ENCODE assay signal across 8 cellular contexts in genomic region chr9:93143830-93144530, GRCh38. TPM values are rescaled to one million over a fixed set of nuclear protein-coding genes. Genes with fewer than 3 reads are reported as not detected.
DNase-seq lines count a peak whose midpoint lies in the region; ATAC-seq, FAIRE-seq and TF ChIP-seq lines count a peak whose summit lies in the region.

No MANE protein-coding gene starts in this region.

- H3K9me1 ChIP-seq in K562 (ENCODE audit: control insufficient read depth, insufficient read depth, low read length): no peaks in the 10 kb centered on the region

- POLR2A ChIA-PET in K562 (lab: Yijun Ruan, JAX): interaction anchor here (1.0 to 1.1 kb wide), 2 partner anchors 10 to 14 kb away, joined by 4 to 5 read pairs; partner anchors contain the start of gene NINJ1
- POLR2A ChIA-PET in naive thymus-derived CD4-positive, alpha-beta T cell (lab: Charles Lee): interaction anchor here (0.6 to 5.2 kb wide), 17 partner anchors 9 to 433 kb away, joined by 3 to 50 read pairs (median 4); partner anchors contain the start of genes CARD19 and NINJ1
- POLR2A ChIA-PET in GM10248 (lab: Yijun Ruan, JAX): no interaction called here

- H3K36me3 ChIP-seq in K562 (ENCODE audit: control insufficient read depth, insufficient read depth, low read length): no peaks in the 10 kb centered on the region
- H3K36me3 ChIP-seq in naive thymus-derived CD4-positive, alpha-beta T cell (ENCODE audit: control insufficient read depth in 2 of 3, insufficient read depth in 3 of 3, low read length in 3 of 3): no peaks in the 10 kb centered on the region

- no peak overlapping the region for H3K4me3 ChIP-seq in K562
- peak overlapping the region; percentile 31 for H3K4me3 ChIP-seq in naive thymus-derived CD4-positive, alpha-beta T cell (ENCODE audit: low read length)

- peaks cover 0 to 18% (median 4%) of the 10 kb centered on the region in 11 donors for H3K9me3 Mint-ChIP-seq in naive thymus-derived CD4-positive, alpha-beta T cell
- no peaks in the 10 kb centered on the region for H3K9me3 Mint-ChIP-seq in progenitor cell of endocrine pancreas (ENCODE audit: low read depth)

- no TSS peak for BruUV-seq in K562 (replicated peaks; lab: Mats Ljungman, UMichigan)

- DNase-seq in T-helper 2 cell: peak in 3 of 5 experiments; percentile 51 to 83 (median 78)
- no peak for DNase-seq in K562 (ENCODE audit: extremely low read depth in 1 of 4, low spot score in 3 of 4)
- peak in 7 of 9 donors; percentile 72 to 81 (median 80) for DNase-seq in naive thymus-derived CD4-positive, alpha-beta T cell
- DNase-seq in progenitor cell of endocrine pancreas (ENCODE audit: low spot score, unreplicated experiment): no peak
- no peak for DNase-seq in GM10248 (ENCODE audit: extremely low spot score)
- DNase-seq in NCI-H524 treated with DMSO at 0.1 percent for 48 hours (lab: John Stamatoyannopoulos, UW): no peak

- no peak for TF ChIP-seq RAD21 in K562 (CRISPR knock-in tag; conservative IDR thresholded peaks at IDR 0.05 in 1 of 2, IDR thresholded peaks at IDR 0.05 in 1 of 2)

- H4K20me1 ChIP-seq in K562 (replicated peaks; ENCODE audit: control insufficient read depth, insufficient read depth, low read length): no peaks in the 10 kb centered on the region

- intact Hi-C loops in K562 (cut with micrococcal nuclease): no loop called here
- intact Hi-C loops in naive thymus-derived CD4-positive, alpha-beta T cell (cut with micrococcal nuclease): loop anchor here (1.0 kb wide), 1 partner anchor 10 kb away; the partner anchor contains the start of gene NINJ1 (in 2 of the 2)

- no peak for TF ChIP-seq POLR2A in K562 (conservative IDR thresholded peaks at IDR 0.05)

- H3K4me1 Mint-ChIP-seq in naive thymus-derived CD4-positive, alpha-beta T cell: peaks cover 23 to 75% (median 56%) of the 10 kb centered on the region in 7 donors
- H3K4me1 Mint-ChIP-seq in progenitor cell of endocrine pancreas (ENCODE audit: low read depth): peaks cover 1% of the 10 kb centered on the region

- no peaks in the 10 kb centered on the region for H3K27me3 Mint-ChIP-seq in naive thymus-derived CD4-positive, alpha-beta T cell
- no peaks in the 10 kb centered on the region for H3K27me3 Mint-ChIP-seq in progenitor cell of endocrine pancreas

- H3K4me2 ChIP-seq in K562 (ENCODE audit: insufficient read depth, low read length): no peak overlapping the region

- peak overlapping the region in 1 of 2 experiments; percentile 8; a peak in 1 of 4 replicates for H3K9ac ChIP-seq in K562 (ENCODE audit: insufficient read depth in 1 of 2, low read depth in 2 of 2, low read length in 2 of 2)

- no peak for FAIRE-seq in K562 (lab: Jason Lieb, UNC)

- H3K4me1 ChIP-seq in K562 (replicated peaks in 1 of 2; ENCODE audit: control insufficient read depth in 2 of 2, insufficient read depth in 2 of 2, low read length in 2 of 2): peaks cover 0 to 9% of the 10 kb centered on the region in 2 experiments; a peak in 2 of 5 replicates
- peaks cover 24 to 47% of the 10 kb centered on the region in 2 donors for H3K4me1 ChIP-seq in naive thymus-derived CD4-positive, alpha-beta T cell (ENCODE audit: control insufficient read depth in 2 of 2, insufficient read depth in 2 of 2, low read length in 2 of 2)

- H3K27ac Mint-ChIP-seq in naive thymus-derived CD4-positive, alpha-beta T cell: peak overlapping the region; percentile 92 to 99 (median 95)
- H3K27ac Mint-ChIP-seq in progenitor cell of endocrine pancreas: no peak overlapping the region

- no peak for TF ChIP-seq CTCF in K562 (IDR thresholded peaks at IDR 0.05 in 2 of 3, conservative IDR thresholded peaks at IDR 0.05 in 1 of 3; ENCODE audit: insufficient read depth in 2 of 3, low read depth in 1 of 3, low read length in 3 of 3)
- no peak for TF ChIP-seq CTCF in progenitor cell of endocrine pancreas (IDR thresholded peaks at IDR 0.05; ENCODE audit: unreplicated experiment)
- TF ChIP-seq CTCF in GM10248 (IDR thresholded peaks at IDR 0.05; ENCODE audit: control extremely low read depth, extremely low read depth, low read depth, missing control alignments): no peak

- no peak overlapping the region for H3K27ac ChIP-seq in K562 (ENCODE audit: extremely low read depth, low read depth, low read length)
- peak overlapping the region; percentile 68 for H3K27ac ChIP-seq in naive thymus-derived CD4-positive, alpha-beta T cell (ENCODE audit: low read depth, low read length)

- no peak for TF ChIP-seq EP300 in K562 (IDR thresholded peaks at IDR 0.05; ENCODE audit: low read length)

- H3K4me3 Mint-ChIP-seq in naive thymus-derived CD4-positive, alpha-beta T cell: peak overlapping the region; percentile 50 to 78 (median 68)
- no peak overlapping the region for H3K4me3 Mint-ChIP-seq in progenitor cell of endocrine pancreas (ENCODE audit: low read depth)

- in situ Hi-C loops in K562 (cut with MboI): no loop called here

- H2AFZ ChIP-seq in K562 (ENCODE audit: low read depth, low read length): 0 out of 2 replicates have a peak overlapping the region, but pooled peaks have one; percentile 2

- H3K79me2 ChIP-seq in K562 (ENCODE audit: control insufficient read depth, insufficient read depth, low read length): no peaks in the 10 kb centered on the region

- peaks cover 0 to 19% of the 10 kb centered on the region in 2 experiments; a peak in 3 of 5 replicates for H3K27me3 ChIP-seq in K562 (ENCODE audit: control insufficient read depth in 2 of 2, insufficient read depth in 2 of 2, low read length in 2 of 2)
- no peaks in the 10 kb centered on the region for H3K27me3 ChIP-seq in naive thymus-derived CD4-positive, alpha-beta T cell (ENCODE audit: control insufficient read depth in 2 of 2, insufficient read depth in 2 of 2, low read length in 2 of 2)

- peak; percentile 42 for ATAC-seq in GM18861 (IDR thresholded peaks at IDR 0.05; ENCODE audit: unreplicated experiment)
- ATAC-seq in K562: no peak
- peak; percentile 94 for ATAC-seq in naive thymus-derived CD4-positive, alpha-beta T cell
- no peak for ATAC-seq in HG03571 (IDR thresholded peaks at IDR 0.05; ENCODE audit: unreplicated experiment)

- 23% methylated on average over 15 of the region's 15 CpGs for WGBS in K562 (ENCODE audit: insufficient coverage, low coverage, missing lambda C conversion rate)

- CTCF ChIA-PET in K562 (lab: Yijun Ruan, JAX; ENCODE audit: low intra/inter-chr PET ratio): no interaction called here
- CTCF ChIA-PET in naive thymus-derived CD4-positive, alpha-beta T cell (lab: Charles Lee): interaction anchor here (0.6 to 1.5 kb wide), 6 partner anchors 10 to 423 kb away, joined by 3 to 6 read pairs (median 4); partner anchors contain the start of gene NINJ1
- CTCF ChIA-PET in GM10248 (lab: Yijun Ruan, JAX): interaction anchor here (1.0 to 2.7 kb wide), 2 partner anchors 10 to 35 kb away, joined by 5 to 8 read pairs; no protein-coding TSS in a partner anchor

- H3K36me3 Mint-ChIP-seq in naive thymus-derived CD4-positive, alpha-beta T cell: peaks cover 0 to 27% (median 0%) of the 10 kb centered on the region in 5 donors
- no peaks in the 10 kb centered on the region for H3K36me3 Mint-ChIP-seq in progenitor cell of endocrine pancreas (ENCODE audit: insufficient read depth)

- peaks cover 4% of the 10 kb centered on the region for H3K9me3 ChIP-seq in K562 (replicated peaks; ENCODE audit: control insufficient read depth, insufficient read depth, low read depth, low read length)
- no peaks in the 10 kb centered on the region for H3K9me3 ChIP-seq in naive thymus-derived CD4-positive, alpha-beta T cell (ENCODE audit: control insufficient read depth in 2 of 3, low read length in 3 of 3)

RNA-seq across cellular contexts. Expression of gene NINJ1, which starts 9.9 kb away (rescaled TPM):
- 3.9 and 9.8 TPM in 2 replicates for total RNA-seq in K562 (2011; cell fraction: chromatin; rRNA removed; ENCODE audit: low replicate concordance)
- total RNA-seq in K562 (2011; cell fraction: nucleolus; rRNA removed): 5.9 and 7.5 TPM in 2 replicates
- 6.2 and 9.3 TPM in 2 replicates for total RNA-seq in K562 (2011; cell fraction: nucleoplasm; rRNA removed)
- 8.2 and 14.7 TPM in 2 replicates for total RNA-seq in K562 (2014; rRNA removed)
- 0.77 and 1.9 TPM in 2 replicates for total RNA-seq in K562 (2014; rRNA removed; fragmentation: Illumina TruSeq; extraction: Trizol)
- 4.8 and 4.9 TPM in 2 replicates for total RNA-seq in K562 (2015; rRNA removed; fragmentation: Illumina TruSeq; extraction: Trizol)
- 8.3 and 8.4 TPM in 2 replicates for total RNA-seq in K562 (2021)
- polyA plus RNA-seq in K562 (2011; rRNA removed): 3.2 and 5.8 TPM in 2 replicates
- 9.7 and 20.4 TPM in 2 replicates for polyA plus RNA-seq in K562 (2011; cell fraction: cytosol; rRNA removed)
- polyA plus RNA-seq in K562 (2011; cell fraction: nucleus; rRNA removed): 4.3 and 6.6 TPM in 2 replicates
- 9.7 and 34.7 TPM in 2 replicates for polyA plus RNA-seq in K562 (2012)
- 7.6 and 10.8 TPM in 2 replicates for polyA plus RNA-seq in K562 (2014; fragmentation: Illumina TruSeq; extraction: Trizol)
- under 1 TPM; 0.13 to 0.94 TPM for polyA plus RNA-seq in K562 (2014; fragmentation: Nextera tagmentation; extraction: Ambion mirVana)
- polyA plus RNA-seq in K562 (2014; rRNA removed): 8.4 and 10.7 TPM in 2 replicates
- polyA minus RNA-seq in K562 (2011; rRNA and poly(A)+ RNA removed): 1.6 and 2.2 TPM in 2 replicates
- polyA minus RNA-seq in K562 (2011; cell fraction: cytosol; rRNA and poly(A)+ RNA removed): 2.9 and 7.1 TPM in 2 replicates
- 3.5 and 6.0 TPM in 2 replicates for polyA minus RNA-seq in K562 (2011; cell fraction: nucleus; rRNA and poly(A)+ RNA removed)
- 100 to 1,000 TPM in 2 of 5 experiments, 10 to 100 TPM in 3; 30.7 to 163 (median 64.7) TPM for total RNA-seq in naive thymus-derived CD4-positive, alpha-beta T cell
- 100 to 1,000 TPM; 113 to 133 TPM for polyA plus RNA-seq in naive thymus-derived CD4-positive, alpha-beta T cell
- 38.1 and 39.5 TPM in 2 replicates for total RNA-seq in progenitor cell of endocrine pancreas

RNA-seq across cellular contexts. Expression of gene WNK2, which starts 40.0 kb away (rescaled TPM):
- 5.1 and 9.4 TPM in 2 replicates for total RNA-seq in K562 (2011; cell fraction: chromatin; rRNA removed; ENCODE audit: low replicate concordance)
- 1.5 and 1.6 TPM in 2 replicates for total RNA-seq in K562 (2011; cell fraction: nucleolus; rRNA removed)
- 4.0 and 4.5 TPM in 2 replicates for total RNA-seq in K562 (2011; cell fraction: nucleoplasm; rRNA removed)
- total RNA-seq in K562 (2014; rRNA removed) (0.64 and 1.9 TPM in 2 replicates), K562 (2014; rRNA removed; fragmentation: Illumina TruSeq; extraction: Trizol) (0.36 and 0.41 TPM in 2 replicates), K562 (2015; rRNA removed; fragmentation: Illumina TruSeq; extraction: Trizol) (0.40 and 0.60 TPM in 2 replicates), K562 (2021) (3.3 TPM in 2 replicates), progenitor cell of endocrine pancreas (302 and 345 TPM in 2 replicates)
- polyA plus RNA-seq in K562 (2011; rRNA removed) (0.28 and 0.45 TPM in 2 replicates), K562 (2014; fragmentation: Illumina TruSeq; extraction: Trizol) (0.73 and 1.7 TPM in 2 replicates), K562 (2014; fragmentation: Nextera tagmentation; extraction: Ambion mirVana) (not detected), K562 (2014; rRNA removed) (1.4 and 1.8 TPM in 2 replicates)
- 0.15 and 0.75 TPM in 2 replicates for polyA plus RNA-seq in K562 (2011; cell fraction: cytosol; rRNA removed)
- 0.73 and 2.4 TPM in 2 replicates for polyA plus RNA-seq in K562 (2011; cell fraction: nucleus; rRNA removed)
- polyA plus RNA-seq in K562 (2012): 1.9 and 2.2 TPM in 2 replicates
- polyA minus RNA-seq in K562 (2011; rRNA and poly(A)+ RNA removed): 0.27 and 0.77 TPM in 2 replicates
- 0.67 TPM in 1 of 2 replicates, not detected in the other for polyA minus RNA-seq in K562 (2011; cell fraction: cytosol; rRNA and poly(A)+ RNA removed)
- polyA minus RNA-seq in K562 (2011; cell fraction: nucleus; rRNA and poly(A)+ RNA removed): 0.89 and 1.2 TPM in 2 replicates
- under 1 TPM in 4 of 5 experiments, not detected in 1; 0.32 to 0.83 (median 0.46) TPM for total RNA-seq in naive thymus-derived CD4-positive, alpha-beta T cell
- polyA plus RNA-seq in naive thymus-derived CD4-positive, alpha-beta T cell: not detected

RNA-seq across cellular contexts. Expression of gene CARD19, which starts 48.0 kb away (rescaled TPM):
- total RNA-seq in K562 (2011; cell fraction: chromatin; rRNA removed; ENCODE audit: low replicate concordance): 5.1 and 21.8 TPM in 2 replicates
- total RNA-seq in K562 (2011; cell fraction: nucleolus; rRNA removed): 24.3 and 26.3 TPM in 2 replicates
- total RNA-seq in K562 (2011; cell fraction: nucleoplasm; rRNA removed): 14.4 and 20.2 TPM in 2 replicates
- 34.9 and 35.3 TPM in 2 replicates for total RNA-seq in K562 (2014; rRNA removed)
- 2.7 and 2.9 TPM in 2 replicates for total RNA-seq in K562 (2014; rRNA removed; fragmentation: Illumina TruSeq; extraction: Trizol)
- total RNA-seq in K562 (2015; rRNA removed; fragmentation: Illumina TruSeq; extraction: Trizol): 13.0 and 14.6 TPM in 2 replicates
- total RNA-seq in K562 (2021): 18.6 and 23.4 TPM in 2 replicates
- 15.9 and 23.7 TPM in 2 replicates for polyA plus RNA-seq in K562 (2011; rRNA removed)
- polyA plus RNA-seq in K562 (2011; cell fraction: cytosol; rRNA removed): 40.2 and 99.4 TPM in 2 replicates
- 36.2 and 60.4 TPM in 2 replicates for polyA plus RNA-seq in K562 (2011; cell fraction: nucleus; rRNA removed)
- polyA plus RNA-seq in K562 (2012): 19.5 and 30.7 TPM in 2 replicates
- polyA plus RNA-seq in K562 (2014; fragmentation: Illumina TruSeq; extraction: Trizol): 5.3 and 13.8 TPM in 2 replicates
- 1 to 10 TPM in 1 of 2 experiments, under 1 TPM in 1; 0.90 to 2.1 TPM for polyA plus RNA-seq in K562 (2014; fragmentation: Nextera tagmentation; extraction: Ambion mirVana)
- 30.7 and 35.3 TPM in 2 replicates for polyA plus RNA-seq in K562 (2014; rRNA removed)
- polyA minus RNA-seq in K562 (2011; rRNA and poly(A)+ RNA removed): 2.4 and 3.3 TPM in 2 replicates
- polyA minus RNA-seq in K562 (2011; cell fraction: cytosol; rRNA and poly(A)+ RNA removed): 4.8 and 7.6 TPM in 2 replicates
- polyA minus RNA-seq in K562 (2011; cell fraction: nucleus; rRNA and poly(A)+ RNA removed): 7.4 and 8.0 TPM in 2 replicates
- total RNA-seq in naive thymus-derived CD4-positive, alpha-beta T cell: 10 to 100 TPM; 43.0 to 90.0 (median 54.1) TPM
- 10 to 100 TPM; 59.2 to 75.6 TPM for polyA plus RNA-seq in naive thymus-derived CD4-positive, alpha-beta T cell
- total RNA-seq in progenitor cell of endocrine pancreas: 19.3 and 20.4 TPM in 2 replicates

Comparison
In these comparisons a context has a peak if more than half of its experiments do, and no peak if none do; other contexts are left out.
1. ATAC-seq: peak in GM18861 (single experiment) and naive thymus-derived CD4-positive, alpha-beta T cell (single experiment); none in K562 (single experiment) and HG03571 (single experiment).
2. DNase-seq: peak in T-helper 2 cell (3 of 5) and naive thymus-derived CD4-positive, alpha-beta T cell (7 of 9); none in K562 (0 of 4), progenitor cell of endocrine pancreas (single experiment), GM10248 (single experiment) and NCI-H524 treated with DMSO at 0.1 percent for 48 hours (single experiment).
3. RNA of gene WNK2, which starts 40.0 kb away (total RNA-seq): 302 to 345 TPM in progenitor cell of endocrine pancreas; 0.36 to 9.4 TPM in K562 and 0.32 to 0.83 TPM in naive thymus-derived CD4-positive, alpha-beta T cell; every median in the first group is over 10 times any median in the second.